In the genomic region with DNA sequence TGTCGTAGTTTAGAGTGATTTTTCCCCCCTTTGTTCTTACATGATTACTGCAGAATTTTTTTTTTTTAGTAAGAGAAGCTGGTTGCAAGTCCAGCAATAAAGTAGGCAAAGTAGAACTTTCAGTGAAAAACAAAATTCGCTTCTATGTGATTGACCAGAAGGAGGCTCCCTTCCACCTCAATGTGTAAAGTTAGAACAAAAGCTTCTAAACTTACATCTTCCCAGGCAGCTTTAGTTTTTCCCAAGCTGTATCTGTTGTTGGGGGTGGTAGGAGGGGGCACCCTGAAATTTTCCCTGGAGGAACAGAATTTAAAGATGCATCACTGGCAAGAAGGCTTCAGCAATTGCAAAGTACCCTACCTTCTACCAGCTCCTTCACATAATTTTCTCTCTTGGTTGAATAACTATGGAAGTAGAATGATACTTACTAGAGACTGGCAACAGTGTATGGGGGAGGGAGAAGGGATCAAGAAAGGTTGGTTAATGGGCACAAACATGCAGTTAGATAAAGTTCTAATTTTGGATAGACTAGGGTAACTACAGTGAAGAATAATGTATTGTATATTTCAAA, we compare ENCODE assay signal across 9 cellular contexts.
DNase-seq lines count a peak whose midpoint lies in the region; ATAC-seq, FAIRE-seq and TF ChIP-seq lines count a peak whose summit lies in the region.
"Had no signal": no experiment of that assay in that cellular context is flagged by ENCODE, and none has a peak within 500 bp of the region (broad histone marks: within the 10 kb centered on the region; RNA-seq: fewer than 3 reads in every experiment).

No MANE protein-coding gene starts in this region.

- DNase-seq in left ventricle myocardium inferior, result no peak
- DNase-seq in left ventricle myocardium superior, result no peak
- no peak for DNase-seq in activated CD4-positive, alpha-beta T cell treated with anti-CD3 and anti-CD28 coated beads for 4 hours
- DNase-seq: stimulated activated naive B cell treated with anti-CD40 and anti-IgM and Interleukin-4, amounts not matched to agents 10 μg/mL and 1 μg/mL and 100 μg/mL, for 72 hours had no signal

- TF ChIP-seq CTCF in left ventricle myocardium inferior (IDR thresholded peaks at IDR 0.05; ENCODE audit: borderline replicate concordance) (peak; percentile 68), WI38 (IDR thresholded peaks at IDR 0.05; ENCODE audit: low read depth, low read length) (peak; percentile 40; the same call in 1 of the 2 replicates)

- H3K9me3 ChIP-seq in left ventricle myocardium inferior (replicated peaks), result peaks cover 8% of the 10 kb centered on the region

- no peak overlapping the region for H3K27ac ChIP-seq in left ventricle myocardium inferior (replicated peaks)

- H3K36me3 ChIP-seq in left ventricle myocardium inferior, result no peaks in the 10 kb centered on the region

- FAIRE-seq in islet of Langerhans (lab: Jason Lieb, UNC), result peak; percentile 53

- no peak overlapping the region for H3K4me3 ChIP-seq in left ventricle myocardium inferior
- no peak overlapping the region for H3K4me3 ChIP-seq in WI38 (ENCODE audit: low read depth, low read length)

- H3K4me1 ChIP-seq in left ventricle myocardium inferior, result no peaks in the 10 kb centered on the region

- intact Hi-C loops in left ventricle myocardium inferior (cut with micrococcal nuclease), result loop anchor here (5.0 kb wide), 1 partner anchor 535 kb away; no protein-coding TSS in a partner anchor
- intact Hi-C loops in left ventricle myocardium superior (cut with micrococcal nuclease), result loop anchor here (5.0 kb wide), 1 partner anchor 535 kb away; no protein-coding TSS in a partner anchor

- no peaks in the 10 kb centered on the region for H3K27me3 ChIP-seq in left ventricle myocardium inferior (ENCODE audit: low read depth)

- ATAC-seq in left ventricle myocardium superior, result no peak
- ATAC-seq in HG03457 (IDR thresholded peaks at IDR 0.05; ENCODE audit: unreplicated experiment), result no peak
- no peak for ATAC-seq in GM21619 (IDR thresholded peaks at IDR 0.05; ENCODE audit: unreplicated experiment)
- ATAC-seq in GM21717 (IDR thresholded peaks at IDR 0.05; ENCODE audit: unreplicated experiment), result no peak
- ATAC-seq: stimulated activated naive B cell treated with anti-CD40 and anti-IgM and Interleukin-4, amounts not matched to agents 10 μg/mL and 1 μg/mL and 100 μg/mL, for 72 hours had no signal
